ENCODE assay signal across 1 cellular context in the genomic region with DNA sequence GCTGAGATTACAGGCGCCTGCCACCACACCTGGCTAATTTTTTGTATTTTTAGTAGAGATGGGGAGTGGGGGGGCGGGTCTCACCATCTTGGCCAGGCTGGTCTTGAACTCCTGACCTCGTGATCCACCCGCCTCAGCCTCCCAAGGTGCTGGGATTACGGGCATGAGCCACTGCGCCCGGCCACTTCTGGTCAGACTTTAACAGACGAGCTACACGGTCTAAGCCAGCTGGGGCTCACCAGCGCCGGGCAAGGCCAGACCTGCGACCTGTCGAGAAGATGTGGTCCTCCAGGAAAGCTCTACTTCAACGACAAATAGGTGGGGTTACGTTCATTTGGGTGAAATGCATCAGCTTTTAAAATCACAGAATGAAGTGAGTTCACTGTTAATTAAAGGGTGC. TPM values are rescaled to one million over a fixed set of nuclear protein-coding genes. Genes with fewer than 3 reads are reported as not detected.
"Had no signal": no experiment of that assay in that cellular context is flagged by ENCODE, and none has a peak within 500 bp of the region (broad histone marks: within the 10 kb centered on the region; RNA-seq: fewer than 3 reads in every experiment).

No MANE protein-coding gene starts in this region.

RNA-seq across cellular contexts. Expression of a gene that starts 36.0 kb away (rescaled TPM):
- total RNA-seq: activated CD8-positive, alpha-beta T cell treated with anti-CD3 and anti-CD28 coated beads, Interleukin-2, amount 10 ng/mL, durations not matched to agents 7 days and 5 days had no signal
